ENCODE assay signal across 8 cellular contexts in the genomic region with DNA sequence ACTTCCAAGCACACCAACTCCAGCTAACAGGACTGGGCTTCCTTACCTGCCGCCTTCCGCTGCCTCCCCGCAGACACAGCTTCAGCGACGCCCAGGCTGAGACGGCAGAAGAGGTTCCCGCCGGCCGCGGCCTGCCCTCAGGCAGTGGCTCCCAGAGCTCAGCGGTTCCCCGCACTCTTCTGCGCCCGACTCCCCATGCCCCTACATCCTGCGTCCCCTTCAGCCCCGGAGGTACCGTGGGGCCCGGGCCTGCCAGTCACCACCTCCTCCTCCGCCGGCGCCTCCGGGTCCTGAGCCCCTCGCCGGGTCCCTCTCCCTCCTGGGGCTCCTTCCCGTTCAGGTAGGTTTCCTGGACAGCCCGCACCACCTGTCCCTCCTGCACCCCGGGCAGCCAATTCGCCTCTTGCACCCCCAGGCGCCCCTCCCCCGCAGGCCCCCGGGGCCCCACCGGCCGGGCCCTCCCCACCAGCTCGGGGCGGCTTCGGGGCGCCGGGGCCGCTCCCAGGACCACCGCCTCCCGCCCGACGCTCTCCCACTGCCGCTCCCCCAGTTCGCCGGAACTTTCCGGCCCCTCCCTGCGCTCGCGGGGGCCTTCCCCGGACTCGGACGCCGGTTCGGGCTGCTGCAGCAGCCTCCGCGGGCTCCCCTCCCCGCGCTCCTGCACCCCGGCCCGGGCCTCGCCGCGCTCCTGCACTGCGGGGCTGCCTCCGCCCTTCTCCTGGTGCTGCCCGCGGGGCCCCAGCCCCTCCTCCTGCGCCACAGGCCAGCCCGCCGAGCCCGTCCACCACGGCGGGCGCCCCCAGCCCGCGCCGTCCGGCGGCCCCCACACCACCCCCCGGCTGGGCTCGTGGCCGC. TPM values are rescaled to one million over a fixed set of nuclear protein-coding genes. Genes with fewer than 3 reads are reported as not detected.
DNase-seq lines count a peak whose midpoint lies in the region; ATAC-seq and TF ChIP-seq lines count a peak whose summit lies in the region.

A gene (minus strand): TSS at position 113 of the 855 bp plus-strand sequence. CDS start 19,963 bp downstream, outside the sequence.

- peak; percentile 46 for DNase-seq in GM10248 (ENCODE audit: extremely low spot score)
- DNase-seq in HFF-Myc (ENCODE audit: extremely low read depth, low read depth): no peak
- peak; percentile 37 for DNase-seq in NCI-H774 (lab: John Stamatoyannopoulos, UW)
- peak; percentile 61 for DNase-seq in activated naive CD4-positive, alpha-beta T cell treated with anti-CD3 and anti-CD28 coated beads for 36 hours
- DNase-seq in Right ventricle myocardium inferior (ENCODE audit: missing footprints): peak; percentile 75
- DNase-seq in posterior vena cava (ENCODE audit: low spot score): peak; percentile 84
- no peak for DNase-seq in NCI-H1436 treated with DMSO at 0.1 percent for 48 hours (lab: John Stamatoyannopoulos, UW)
- no peak for DNase-seq in inferior parietal cortex (ENCODE audit: extremely low spot score)

- peaks cover 37% of the 10 kb centered on the region for H3K4me1 Mint-ChIP-seq in activated naive CD4-positive, alpha-beta T cell treated with anti-CD3 and anti-CD28 coated beads for 36 hours (ENCODE audit: low read depth)

- CTCF ChIA-PET in GM10248 (lab: Yijun Ruan, JAX): interaction anchor here (1.0 to 5.6 kb wide), 6 partner anchors 14 to 59 kb away, joined by 3 to 67 read pairs (median 8); no protein-coding TSS in a partner anchor
- CTCF ChIA-PET in activated naive CD4-positive, alpha-beta T cell treated with anti-CD3 and anti-CD28 coated beads for 36 hours (lab: Charles Lee): interaction anchor here (0.5 to 4.3 kb wide), 4 partner anchors 14 to 52 kb away, joined by 3 to 67 read pairs (median 5); no protein-coding TSS in a partner anchor

- no peak for TF ChIP-seq CTCF in GM10248 (IDR thresholded peaks at IDR 0.05; ENCODE audit: control extremely low read depth, extremely low read depth, low read depth, missing control alignments)
- no peak for TF ChIP-seq CTCF in HFF-Myc (IDR thresholded peaks at IDR 0.05; ENCODE audit: low read depth, low read length, missing control alignments)

- H3K27ac Mint-ChIP-seq in activated naive CD4-positive, alpha-beta T cell treated with anti-CD3 and anti-CD28 coated beads for 36 hours: peak within 1 kb of the TSS; percentile 93

- H3K4me3 ChIP-seq in HFF-Myc (replicated peaks; ENCODE audit: low read depth, low read length): peak within 1 kb of the TSS; percentile 51

- H3K36me3 Mint-ChIP-seq in activated naive CD4-positive, alpha-beta T cell treated with anti-CD3 and anti-CD28 coated beads for 36 hours (ENCODE audit: low read depth): peaks cover 1% of the 10 kb centered on the region

- intact Hi-C loops in activated naive CD4-positive, alpha-beta T cell treated with anti-CD3 and anti-CD28 coated beads for 36 hours (cut with micrococcal nuclease): loop anchor here (2.0 to 5.0 kb wide), 3 partner anchors 351 to 638 kb away; a partner anchor contains a TSS
- intact Hi-C loops in Right ventricle myocardium inferior (cut with DNase I) (no loop called here), posterior vena cava (cut with DNase I) (no loop called here)

- POLR2A ChIA-PET in GM10248 (lab: Yijun Ruan, JAX): interaction anchor here (1.1 to 2.0 kb wide), 2 partner anchors 12 to 15 kb away, joined by 3 to 6 read pairs; no protein-coding TSS in a partner anchor

- peak within 1 kb of the TSS; percentile 85 for H3K4me3 Mint-ChIP-seq in activated naive CD4-positive, alpha-beta T cell treated with anti-CD3 and anti-CD28 coated beads for 36 hours

- peak; percentile 14 for ATAC-seq in Right ventricle myocardium inferior

- H3K9me3 Mint-ChIP-seq in activated naive CD4-positive, alpha-beta T cell treated with anti-CD3 and anti-CD28 coated beads for 36 hours: no peaks in the 10 kb centered on the region

- no peaks in the 10 kb centered on the region for H3K27me3 Mint-ChIP-seq in activated naive CD4-positive, alpha-beta T cell treated with anti-CD3 and anti-CD28 coated beads for 36 hours (ENCODE audit: low read depth)

RNA-seq across cellular contexts. Expression of the gene that starts here (rescaled TPM):
- 10 to 100 TPM; 40.0 to 46.6 TPM for total RNA-seq in activated naive CD4-positive, alpha-beta T cell treated with anti-CD3 and anti-CD28 coated beads for 36 hours
- total RNA-seq in Right ventricle myocardium inferior (31.7 TPM), posterior vena cava (10 to 100 TPM; 24.3 to 34.1 TPM)

Comparison
In these comparisons a context has a peak if more than half of its experiments do, and no peak if none do; other contexts are left out.
1. DNase-seq: peak in GM10248 (single experiment), NCI-H774 (single experiment), activated naive CD4-positive, alpha-beta T cell treated with anti-CD3 and anti-CD28 coated beads for 36 hours (single experiment), Right ventricle myocardium inferior (single experiment) and posterior vena cava (single experiment); none in HFF-Myc (single experiment), NCI-H1436 treated with DMSO at 0.1 percent for 48 hours (single experiment) and inferior parietal cortex (single experiment).